ENCODE assay signal across 28 cellular contexts in genomic region chr14:23209651-23210423, GRCh38. TPM values are rescaled to one million over a fixed set of nuclear protein-coding genes. Genes with fewer than 3 reads are reported as not detected.
DNase-seq lines count a peak whose midpoint lies in the region; ATAC-seq, FAIRE-seq and TF ChIP-seq lines count a peak whose summit lies in the region.
"Had no signal": no experiment of that assay in that cellular context is flagged by ENCODE, and none has a peak within 500 bp of the region (broad histone marks: within the 10 kb centered on the region; RNA-seq: fewer than 3 reads in every experiment).

No MANE protein-coding gene starts in this region.

- H4K5ac ChIP-seq in H1 (ENCODE audit: insufficient read length, low read depth, low read length): no peak overlapping the region

- no peak for TF ChIP-seq POLR2A in H1 (IDR thresholded peaks at IDR 0.05; ENCODE audit: control extremely low read depth in 1 of 2, low read depth in 2 of 2, low read length in 2 of 2)

- H4K91ac ChIP-seq in H1 (replicated peaks; ENCODE audit: insufficient read length, low read length): no peak overlapping the region

- no peaks in the 10 kb centered on the region for H3K9me3 ChIP-seq in H1 (ENCODE audit: insufficient read depth in 2 of 2, low read depth in 1 of 2, low read length in 1 of 2)
- H3K9me3 ChIP-seq: thyroid gland had no signal

- no peaks in the 10 kb centered on the region for H3K36me3 ChIP-seq in H1 (ENCODE audit: control insufficient read depth in 2 of 4, insufficient read depth in 4 of 4, low read length in 3 of 4)
- H3K36me3 ChIP-seq: thyroid gland had no signal

- H2BK12ac ChIP-seq in H1 (ENCODE audit: low read depth, low read length): 0 out of 2 replicates have a peak overlapping the region, but pooled peaks have one; percentile 2

- peaks cover 0 to 13% (median 4%) of the 10 kb centered on the region in 4 experiments; a peak in 4 of 7 replicates for H3K4me1 ChIP-seq in H1 (replicated peaks in 1 of 4; ENCODE audit: control insufficient read depth in 3 of 4, insufficient read depth in 4 of 4, low read length in 3 of 4)
- H3K4me1 ChIP-seq: thyroid gland had no signal

- H3K36me3 Mint-ChIP-seq in stimulated activated effector memory CD8-positive, alpha-beta T cell treated with anti-CD3 and anti-CD28 coated beads, Interleukin-12 subunit alpha, Interleukin-12 subunit beta, amount 100 ng/mL, for 72 hours: no peaks in the 10 kb centered on the region
- H3K36me3 Mint-ChIP-seq: activated naive CD4-positive, alpha-beta T cell treated with anti-CD3 and anti-CD28 coated beads, Interleukin-2, amount 50 U/mL, for 24 hours; natural killer cell treated with Interleukin-12 subunit alpha and Interleukin-12 subunit beta and Interleukin-15 and Interleukin-18, amount 100 ng/mL, for 72 hours had no signal

- no peak overlapping the region for H3K14ac ChIP-seq in H1 (ENCODE audit: insufficient read length)

- H4K20me1 ChIP-seq in H1 (replicated peaks in 1 of 2; ENCODE audit: control insufficient read depth in 1 of 2, insufficient read depth in 2 of 2, low read length in 2 of 2): no peaks in the 10 kb centered on the region

- H3K9me3 Mint-ChIP-seq in stimulated activated effector memory CD8-positive, alpha-beta T cell treated with anti-CD3 and anti-CD28 coated beads, Interleukin-12 subunit alpha, Interleukin-12 subunit beta, amount 100 ng/mL, for 72 hours: no peaks in the 10 kb centered on the region
- H3K9me3 Mint-ChIP-seq: activated naive CD4-positive, alpha-beta T cell treated with anti-CD3 and anti-CD28 coated beads, Interleukin-2, amount 50 U/mL, for 24 hours; activated T-helper 1 cell treated with anti-CD3 and anti-CD28 coated beads, Interleukin-12 subunit alpha, Interleukin-12 subunit beta, Interleukin-2, Interleukin-4 antibody, amounts not matched to agents 30 ng/mL and 10 ng/mL and 1 ng/mL, durations not matched to agents 14 hours and 24 hours and 36 hours; natural killer cell treated with Interleukin-12 subunit alpha and Interleukin-12 subunit beta and Interleukin-15 and Interleukin-18, amount 100 ng/mL, for 72 hours had no signal

- H3K4ac ChIP-seq in H1 (replicated peaks; ENCODE audit: insufficient read length, low read depth, low read length): no peak overlapping the region

- 93% methylated on average over 7 of the region's 7 CpGs; no CpG with 5 or more reads in 1 of the 2 experiments for WGBS in H1 (ENCODE audit: extremely low coverage in 1 of 2, insufficient coverage in 1 of 2, insufficient read length in 1 of 2, insufficient replicate concordance in 2 of 2, low coverage in 1 of 2, low lambda C conversion rate in 2 of 2, missing lambda C conversion rate in 1 of 2), 2 experiments

- peak overlapping the region; percentile 54 for H2BK120ac ChIP-seq in H1 (replicated peaks; ENCODE audit: low read depth, low read length)

- peak overlapping the region; percentile 5; the same call in 1 of the 2 replicates for H2BK20ac ChIP-seq in H1 (ENCODE audit: low read length)

- no peak overlapping the region for H3K4me3 Mint-ChIP-seq in stimulated activated effector memory CD8-positive, alpha-beta T cell treated with anti-CD3 and anti-CD28 coated beads, Interleukin-12 subunit alpha, Interleukin-12 subunit beta, amount 100 ng/mL, for 72 hours
- H3K4me3 Mint-ChIP-seq: activated naive CD4-positive, alpha-beta T cell treated with anti-CD3 and anti-CD28 coated beads, Interleukin-2, amount 50 U/mL, for 24 hours; activated T-helper 1 cell treated with anti-CD3 and anti-CD28 coated beads, Interleukin-12 subunit alpha, Interleukin-12 subunit beta, Interleukin-2, Interleukin-4 antibody, amounts not matched to agents 30 ng/mL and 10 ng/mL and 1 ng/mL, durations not matched to agents 14 hours and 24 hours and 36 hours; natural killer cell treated with Interleukin-12 subunit alpha and Interleukin-12 subunit beta and Interleukin-15 and Interleukin-18, amount 100 ng/mL, for 72 hours had no signal

- no peak for TF ChIP-seq EP300 in H1 (IDR thresholded peaks at IDR 0.05; ENCODE audit: borderline replicate concordance in 1 of 2, low read depth in 2 of 2, low read length in 2 of 2)

- TF ChIP-seq CTCF in RWPE1 (conservative IDR thresholded peaks at IDR 0.05; ENCODE audit: low read depth) (no peak), H1 (IDR thresholded peaks at IDR 0.05; ENCODE audit: control extremely low read depth in 1 of 3, insufficient read depth in 1 of 3, low read depth in 1 of 3, low read length in 3 of 3) (no peak)

- no peak overlapping the region for H3K4me2 ChIP-seq in H1 (ENCODE audit: insufficient read depth in 1 of 2, low read depth in 2 of 2, low read length in 2 of 2)

- no peak overlapping the region for H3K27ac Mint-ChIP-seq in stimulated activated effector memory CD8-positive, alpha-beta T cell treated with anti-CD3 and anti-CD28 coated beads, Interleukin-12 subunit alpha, Interleukin-12 subunit beta, amount 100 ng/mL, for 72 hours
- H3K27ac Mint-ChIP-seq: activated naive CD4-positive, alpha-beta T cell treated with anti-CD3 and anti-CD28 coated beads, Interleukin-2, amount 50 U/mL, for 24 hours; activated T-helper 1 cell treated with anti-CD3 and anti-CD28 coated beads, Interleukin-12 subunit alpha, Interleukin-12 subunit beta, Interleukin-2, Interleukin-4 antibody, amounts not matched to agents 30 ng/mL and 10 ng/mL and 1 ng/mL, durations not matched to agents 14 hours and 24 hours and 36 hours; natural killer cell treated with Interleukin-12 subunit alpha and Interleukin-12 subunit beta and Interleukin-15 and Interleukin-18, amount 100 ng/mL, for 72 hours had no signal

- H3K79me1 ChIP-seq in H1 (ENCODE audit: low read depth, low read length): no peaks in the 10 kb centered on the region

- no peak overlapping the region for H3K4me3 ChIP-seq in H1 (ENCODE audit: extremely low read depth in 1 of 4, insufficient read depth in 2 of 4, low read depth in 3 of 4, low read length in 4 of 4)
- H3K4me3 ChIP-seq: GM12878, thyroid gland had no signal

- H3K23me2 ChIP-seq in H1 (ENCODE audit: low read depth, low read length): no peaks in the 10 kb centered on the region

- no peaks in the 10 kb centered on the region for H3K79me2 ChIP-seq in H1 (ENCODE audit: control insufficient read depth in 1 of 2, insufficient read depth in 2 of 2, low read length in 2 of 2)

- ATAC-seq in HG03520 (IDR thresholded peaks at IDR 0.05; ENCODE audit: unreplicated experiment) (no peak), GM21825 (IDR thresholded peaks at IDR 0.05; ENCODE audit: unreplicated experiment) (no peak), GM21529 (IDR thresholded peaks at IDR 0.05; ENCODE audit: unreplicated experiment) (no peak)
- ATAC-seq in stimulated activated effector memory CD8-positive, alpha-beta T cell treated with anti-CD3 and anti-CD28 coated beads, Interleukin-12 subunit alpha, Interleukin-12 subunit beta, amount 100 ng/mL, for 72 hours: no peak
- ATAC-seq: GM12878; left colon; natural killer cell treated with Interleukin-12 subunit alpha and Interleukin-12 subunit beta and Interleukin-15 and Interleukin-18, amount 100 ng/mL, for 72 hours had no signal

- H3K9ac ChIP-seq in H1 (replicated peaks in 1 of 4; ENCODE audit: extremely low read depth in 1 of 4, low read depth in 3 of 4, low read length in 3 of 4): no peak overlapping the region

- DNase-seq in EL: peak; percentile 20
- peak; percentile 28 for DNase-seq in RWPE1 (ENCODE audit: low spot score)
- DNase-seq in H1 (ENCODE audit: low read depth in 1 of 2, low spot score in 2 of 2): no peak
- peak; percentile 35 for DNase-seq in foreskin melanocyte
- DNase-seq in stimulated activated effector memory CD8-positive, alpha-beta T cell treated with anti-CD3 and anti-CD28 coated beads, Interleukin-12 subunit alpha, Interleukin-12 subunit beta, amount 100 ng/mL, for 72 hours (ENCODE audit: low spot score in 2 of 2): no peak
- DNase-seq: ACHN; activated CD4-positive, alpha-beta T cell treated with anti-CD3 and anti-CD28 coated beads for 4 hours; GOT3; left colon; midbrain; NCI-H1417 treated with DMSO at 0.1 percent for 48 hours; NCI-H2171 treated with DMSO at 0.1 percent for 48 hours; NCI-H526 treated with DMSO at 0.1 percent for 48 hours; SHP77; stimulated activated CD4-positive, alpha-beta T cell treated with anti-CD3 and anti-CD28 coated beads, Interleukin-1b, Interleukin-23, amount 100 ng/mL, for 48 hours; stimulated activated naive CD4-positive, alpha-beta T cell; thyroid gland had no signal

- H2BK5ac ChIP-seq in H1 (ENCODE audit: low read depth, low read length): no peak overlapping the region

- H2BK15ac ChIP-seq in H1 (ENCODE audit: low read length): no peak overlapping the region

- H2AK5ac ChIP-seq in H1 (ENCODE audit: low read depth, low read length): no peak overlapping the region

- H3K27ac ChIP-seq in RWPE1 (peak overlapping the region; percentile 33), H1 (ENCODE audit: low read depth, low read length) (no peak overlapping the region)
- H3K27ac ChIP-seq: C4-2B, thyroid gland had no signal

- no peaks in the 10 kb centered on the region for H3K27me3 ChIP-seq in H1 (replicated peaks in 1 of 4; ENCODE audit: control insufficient read depth in 3 of 4, extremely low read depth in 1 of 4, insufficient read depth in 3 of 4, low read length in 3 of 4)
- H3K27me3 ChIP-seq: thyroid gland had no signal

- no peak overlapping the region for H3K23ac ChIP-seq in H1 (ENCODE audit: insufficient read length)

- H3K18ac ChIP-seq in H1 (ENCODE audit: extremely low read depth, low read length): no peak overlapping the region; the same call in 1 of the 2 replicates

- no peak for FAIRE-seq in H1 (lab: Jason Lieb, UNC)
- FAIRE-seq: GM12878 had no signal

- no peak overlapping the region for H3K56ac ChIP-seq in H1 (replicated peaks; ENCODE audit: insufficient read length, low read depth, low read length)

- CTCF ChIA-PET in RWPE1 (lab: Yijun Ruan, JAX): no interaction called here
- CTCF ChIA-PET in H1 (lab: Charles Lee; ENCODE audit: partially characterized antibody): interaction anchor here (1.6 kb wide), 1 partner anchor 89 kb away, joined by 5 read pairs; no protein-coding TSS in a partner anchor

- no peak overlapping the region for H4K8ac ChIP-seq in H1 (ENCODE audit: extremely low read depth, insufficient read depth, low read length)

- H2AFZ ChIP-seq in H1 (ENCODE audit: low read length): no peak overlapping the region

- H3K4me1 Mint-ChIP-seq in stimulated activated effector memory CD8-positive, alpha-beta T cell treated with anti-CD3 and anti-CD28 coated beads, Interleukin-12 subunit alpha, Interleukin-12 subunit beta, amount 100 ng/mL, for 72 hours: no peaks in the 10 kb centered on the region
- H3K4me1 Mint-ChIP-seq: activated naive CD4-positive, alpha-beta T cell treated with anti-CD3 and anti-CD28 coated beads, Interleukin-2, amount 50 U/mL, for 24 hours had no signal

- no peak for TF ChIP-seq RAD21 in H1 (IDR thresholded peaks at IDR 0.05 in 1 of 2, conservative IDR thresholded peaks at IDR 0.05 in 1 of 2; ENCODE audit: low read depth in 2 of 2, low read length in 2 of 2)

- POLR2A ChIA-PET in RWPE1 (lab: Yijun Ruan, JAX; ENCODE audit: low non-redundant PET) (interaction anchor here (0.6 kb wide), 1 partner anchor 24 kb away, joined by 6 read pairs; no protein-coding TSS in a partner anchor), H1 (lab: Charles Lee; ENCODE audit: partially characterized antibody) (no interaction called here)

RNA-seq across cellular contexts. Expression of gene SLC7A8, which starts 26.4 kb away (rescaled TPM):
- total RNA-seq in H1 (2021; fragmentation: NEBNext Ultra II Directional; extraction: Animal tissue kit (Norgen Biotek cat#: 25700)): 204 and 209 TPM in 2 replicates
- polyA plus RNA-seq in H1 (2011; rRNA removed): 181 and 182 TPM in 2 replicates
- polyA plus RNA-seq in H1 (2011; cell fraction: cytosol; rRNA removed): 72.1 TPM
- 146 TPM for polyA plus RNA-seq in H1 (2011; cell fraction: nucleus; rRNA removed)
- 162 to 194 TPM (median 173 TPM) in 4 replicates for polyA plus RNA-seq in H1 (2012, experiment 1 of 2)
- 152 TPM for polyA plus RNA-seq in H1 (2012, experiment 2 of 2)
- 383 TPM for polyA plus RNA-seq in H1 (2013, experiment 1 of 2)
- polyA plus RNA-seq in H1 (2013, experiment 2 of 2): 341 TPM
- polyA minus RNA-seq in H1 (2011; rRNA and poly(A)+ RNA removed): 234 and 286 TPM in 2 replicates
- 176 TPM for polyA minus RNA-seq in H1 (2011; cell fraction: cytosol; rRNA and poly(A)+ RNA removed)
- polyA minus RNA-seq in H1 (2011; cell fraction: nucleus; rRNA and poly(A)+ RNA removed): 79.9 TPM
- total RNA-seq: activated T-helper 1 cell treated with anti-CD3 and anti-CD28 coated beads, Interleukin-12 subunit alpha, Interleukin-12 subunit beta, Interleukin-2, Interleukin-4 antibody, amounts not matched to agents 30 ng/mL and 10 ng/mL and 1 ng/mL, durations not matched to agents 14 hours and 24 hours and 36 hours had no signal

RNA-seq across cellular contexts. Expression of gene RNF212B, which starts 27.9 kb away (rescaled TPM):
- total RNA-seq in H1 (2021; fragmentation: NEBNext Ultra II Directional; extraction: Animal tissue kit (Norgen Biotek cat#: 25700)): 1.2 TPM in 1 of 2 replicates, not detected in the other
- 0.36 and 0.95 TPM in 2 replicates for polyA plus RNA-seq in H1 (2011; rRNA removed)
- 0.32 TPM for polyA plus RNA-seq in H1 (2011; cell fraction: cytosol; rRNA removed)
- 0.36 TPM for polyA plus RNA-seq in H1 (2011; cell fraction: nucleus; rRNA removed)
- 0.20 to 1.1 TPM (median 0.38 TPM) in 3 of 4 replicates, not detected in the other for polyA plus RNA-seq in H1 (2012, experiment 1 of 2)
- 0.20 TPM for polyA plus RNA-seq in H1 (2012, experiment 2 of 2)
- polyA plus RNA-seq in H1 (2013, experiment 1 of 2): 0.34 TPM
- polyA plus RNA-seq in H1 (2013, experiment 2 of 2): 0.55 TPM
- polyA minus RNA-seq in H1 (2011; rRNA and poly(A)+ RNA removed): 0.44 and 0.95 TPM in 2 replicates
- polyA minus RNA-seq in H1 (2011; cell fraction: cytosol; rRNA and poly(A)+ RNA removed): not detected
- polyA minus RNA-seq in H1 (2011; cell fraction: nucleus; rRNA and poly(A)+ RNA removed): not detected
- total RNA-seq: activated T-helper 1 cell treated with anti-CD3 and anti-CD28 coated beads, Interleukin-12 subunit alpha, Interleukin-12 subunit beta, Interleukin-2, Interleukin-4 antibody, amounts not matched to agents 30 ng/mL and 10 ng/mL and 1 ng/mL, durations not matched to agents 14 hours and 24 hours and 36 hours; glomerular endothelial cell; GM12878; left colon; natural killer cell treated with Interleukin-12 subunit alpha and Interleukin-12 subunit beta and Interleukin-15 and Interleukin-18, amount 100 ng/mL, for 72 hours; posterior vena cava; skeletal muscle tissue had no signal
- polyA plus RNA-seq: GM12878 had no signal

Comparison
In these comparisons a context has a peak if more than half of its experiments do, and no peak if none do; other contexts are left out.
1. DNase-seq: peak in EL (single experiment), RWPE1 (single experiment) and foreskin melanocyte (single experiment); none in H1 (0 of 2) and stimulated activated effector memory CD8-positive, alpha-beta T cell treated with anti-CD3 and anti-CD28 coated beads, Interleukin-12 subunit alpha, Interleukin-12 subunit beta, amount 100 ng/mL, for 72 hours (0 of 2).